In the genomic region with DNA sequence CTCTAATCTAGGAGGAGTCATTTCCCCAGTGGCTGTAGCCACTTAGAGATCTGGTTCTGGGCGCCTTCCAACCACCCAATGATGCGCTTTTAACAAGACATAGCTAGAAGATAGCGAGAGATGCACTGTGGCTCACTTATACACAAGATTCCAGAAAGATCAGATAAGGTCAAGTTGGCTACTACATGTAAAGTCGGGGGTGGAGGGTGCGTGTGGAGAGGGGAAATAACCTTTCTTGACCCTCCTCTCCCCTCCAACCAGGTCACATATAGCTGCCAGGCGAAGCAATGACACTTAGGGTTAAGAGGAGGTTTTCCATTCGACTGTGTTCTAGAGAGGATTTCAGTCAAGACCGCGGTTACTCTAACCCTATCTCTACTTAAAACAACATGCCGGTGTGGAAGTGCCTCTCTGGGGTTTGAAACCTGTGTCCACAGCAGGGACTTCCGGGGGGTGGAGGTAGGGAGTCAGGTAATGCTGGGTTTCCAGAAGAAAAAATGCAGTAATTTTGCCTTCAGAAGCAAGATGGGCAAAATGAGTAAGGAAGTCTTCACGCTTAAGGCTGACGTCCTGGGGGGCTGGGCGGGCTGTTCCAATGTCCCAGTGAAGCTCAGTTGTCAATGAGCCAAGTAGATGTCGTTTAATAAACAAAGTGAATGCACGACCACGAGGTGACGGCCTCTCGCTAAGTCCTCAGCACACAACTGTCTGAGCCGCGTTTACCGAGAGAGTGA, we compare ENCODE assay signal across 15 cellular contexts. TPM values are rescaled to one million over a fixed set of nuclear protein-coding genes. Genes with fewer than 3 reads are reported as not detected.
DNase-seq lines count a peak whose midpoint lies in the region; ATAC-seq and TF ChIP-seq lines count a peak whose summit lies in the region.
"Had no signal": no experiment of that assay in that cellular context is flagged by ENCODE, and none has a peak within 500 bp of the region (broad histone marks: within the 10 kb centered on the region; RNA-seq: fewer than 3 reads in every experiment).

No MANE protein-coding gene starts in this region.

- intact Hi-C loops in CD4-positive, alpha-beta memory T cell (cut with micrococcal nuclease), result no loop called here

- H3K4me1 ChIP-seq in CD4-positive, alpha-beta memory T cell (ENCODE audit: insufficient read depth, low read length), result peaks cover 23% of the 10 kb centered on the region
- H3K4me1 ChIP-seq in GM23338 (ENCODE audit: insufficient read depth), result peaks cover 58% of the 10 kb centered on the region
- H3K4me1 ChIP-seq in adipocyte (ENCODE audit: control insufficient read depth, insufficient read depth, low read length), result peaks cover 12% of the 10 kb centered on the region
- peaks cover 4 to 27% (median 9%) of the 10 kb centered on the region in 4 donors for H3K4me1 ChIP-seq in upper lobe of left lung

- H3K9ac ChIP-seq in adipocyte (ENCODE audit: low read length), result no peak overlapping the region

- POLR2A ChIA-PET in CD4-positive, alpha-beta memory T cell (lab: Charles Lee; ENCODE audit: partially characterized antibody), result interaction anchor here (0.7 kb wide), 1 partner anchor 10 kb away, joined by 4 read pairs; no protein-coding TSS in a partner anchor

- no peak overlapping the region for H3K27ac ChIP-seq in CD4-positive, alpha-beta memory T cell (ENCODE audit: low read depth, low read length)
- H3K27ac ChIP-seq in GM23338 (ENCODE audit: low read depth) (no peak overlapping the region), upper lobe of left lung (no peak overlapping the region)
- H3K27ac ChIP-seq: C4-2B, esophagus squamous epithelium, VCaP had no signal

- peak overlapping the region in 6 of 8 donors; percentile 0 to 61 (median 14) for H3K4me3 Mint-ChIP-seq in CD4-positive, alpha-beta memory T cell
- H3K4me3 Mint-ChIP-seq in GM23338 (peak overlapping the region; percentile 74), memory B cell (no peak overlapping the region)
- H3K4me3 Mint-ChIP-seq: central memory CD8-positive, alpha-beta T cell had no signal

- peaks cover 66% of the 10 kb centered on the region for H3K27me3 ChIP-seq in CD4-positive, alpha-beta memory T cell (ENCODE audit: insufficient read depth, low read length)
- H3K27me3 ChIP-seq in GM23338 (ENCODE audit: insufficient read depth) (peaks cover 100% of the 10 kb centered on the region), adipocyte (replicated peaks; ENCODE audit: control insufficient read depth, insufficient read depth, low read length) (peaks cover 14% of the 10 kb centered on the region), upper lobe of left lung (peaks cover 2 to 76% (median 46%) of the 10 kb centered on the region in 4 donors)

- no peaks in the 10 kb centered on the region for H3K9me3 ChIP-seq in CD4-positive, alpha-beta memory T cell (ENCODE audit: control insufficient read depth in 1 of 2, low read length in 2 of 2)
- H3K9me3 ChIP-seq in adipocyte (ENCODE audit: control insufficient read depth, low read length), result no peaks in the 10 kb centered on the region
- no peaks in the 10 kb centered on the region for H3K9me3 ChIP-seq in upper lobe of left lung
- H3K9me3 ChIP-seq: esophagus squamous epithelium had no signal

- peak overlapping the region in 4 of 7 donors; percentile 7 to 87 (median 26) for H3K27ac Mint-ChIP-seq in CD4-positive, alpha-beta memory T cell
- no peak overlapping the region for H3K27ac Mint-ChIP-seq in GM23338
- peak overlapping the region; percentile 73 for H3K27ac Mint-ChIP-seq in memory B cell

- peaks cover 8 to 34% (median 20%) of the 10 kb centered on the region in 4 donors for H3K4me1 Mint-ChIP-seq in CD4-positive, alpha-beta memory T cell
- H3K4me1 Mint-ChIP-seq in GM23338, result peaks cover 60% of the 10 kb centered on the region
- H3K4me1 Mint-ChIP-seq in memory B cell, result peaks cover 7% of the 10 kb centered on the region

- no peak for ATAC-seq in GM23338
- ATAC-seq in memory B cell (ENCODE audit: low read depth), result no peak
- ATAC-seq in HG02763 (IDR thresholded peaks at IDR 0.05; ENCODE audit: unreplicated experiment), result no peak
- ATAC-seq in upper lobe of left lung (ENCODE audit: low FRiP score in 2 of 2), result no peak
- ATAC-seq: stimulated activated naive CD8-positive, alpha-beta T cell treated with anti-CD3 and anti-CD28 coated beads, Interleukin-15, amount 100 ng/mL, for 72 hours had no signal

- H3K9me2 ChIP-seq in GM23338 (ENCODE audit: insufficient read depth), result no peaks in the 10 kb centered on the region

- H3K4me2 ChIP-seq in GM23338, result peak overlapping the region; percentile 82

- WGBS in upper lobe of left lung, 2 donors, result 8 to 12% methylated on average over 21 to 22 of the region's 22 CpGs

- peaks cover 70 to 75% of the 10 kb centered on the region in 2 donors for H3K27me3 Mint-ChIP-seq in CD4-positive, alpha-beta memory T cell
- H3K27me3 Mint-ChIP-seq in GM23338 (ENCODE audit: insufficient read depth, low read depth, poor library complexity) (peaks cover 96% of the 10 kb centered on the region), memory B cell (peaks cover 29% of the 10 kb centered on the region)
- H3K27me3 Mint-ChIP-seq: stimulated activated naive CD8-positive, alpha-beta T cell treated with anti-CD3 and anti-CD28 coated beads, Interleukin-15, amount 100 ng/mL, for 72 hours had no signal

- H3K9me3 Mint-ChIP-seq in CD4-positive, alpha-beta memory T cell, result peaks cover 3 to 49% (median 45%) of the 10 kb centered on the region in 8 donors
- H3K9me3 Mint-ChIP-seq in GM23338 (no peaks in the 10 kb centered on the region; the same call in 2 of the 3 replicates), memory B cell (peaks cover 4% of the 10 kb centered on the region)
- H3K9me3 Mint-ChIP-seq: central memory CD8-positive, alpha-beta T cell had no signal

- H3K36me3 ChIP-seq in CD4-positive, alpha-beta memory T cell (ENCODE audit: insufficient read depth, low read length), result no peaks in the 10 kb centered on the region
- H3K36me3 ChIP-seq in GM23338 (ENCODE audit: insufficient read depth), result no peaks in the 10 kb centered on the region
- H3K36me3 ChIP-seq in adipocyte (ENCODE audit: control insufficient read depth, insufficient read depth, low read length, severe bottlenecking), result no peaks in the 10 kb centered on the region
- no peaks in the 10 kb centered on the region for H3K36me3 ChIP-seq in upper lobe of left lung
- H3K36me3 ChIP-seq: esophagus squamous epithelium had no signal

- TF ChIP-seq EP300 in upper lobe of left lung (IDR thresholded peaks at IDR 0.05), result no peak

- H4K20me1 ChIP-seq in GM23338 (replicated peaks; ENCODE audit: insufficient read depth), result peaks cover 54% of the 10 kb centered on the region

- H3K36me3 Mint-ChIP-seq in CD4-positive, alpha-beta memory T cell, result peaks cover 2 to 4% of the 10 kb centered on the region in 2 donors
- peaks cover 2% of the 10 kb centered on the region; the same call in 1 of the 3 replicates for H3K36me3 Mint-ChIP-seq in GM23338 (ENCODE audit: low read depth)
- H3K36me3 Mint-ChIP-seq in memory B cell, result no peaks in the 10 kb centered on the region

- no peak overlapping the region for H3K4me3 ChIP-seq in CD4-positive, alpha-beta memory T cell (ENCODE audit: low read length in 2 of 2)
- H3K4me3 ChIP-seq in GM23338 (peak overlapping the region; percentile 63), adipocyte (ENCODE audit: low read length) (peak overlapping the region; percentile 94), upper lobe of left lung (no peak overlapping the region)
- H3K4me3 ChIP-seq: esophagus squamous epithelium had no signal

- no peak for TF ChIP-seq POLR2A in upper lobe of left lung (IDR thresholded peaks at IDR 0.05)

- no peaks in the 10 kb centered on the region for H3K79me2 ChIP-seq in GM23338 (replicated peaks; ENCODE audit: insufficient read depth)

- peaks cover 37% of the 10 kb centered on the region for H3F3A ChIP-seq in GM23338 (replicated peaks; ENCODE audit: low read depth)

- TF ChIP-seq CTCF in GM23338 (conservative IDR thresholded peaks at IDR 0.05; ENCODE audit: low read depth in 2 of 2), result no peak
- TF ChIP-seq CTCF in upper lobe of left lung (IDR thresholded peaks at IDR 0.05), result no peak

- CTCF ChIA-PET in CD4-positive, alpha-beta memory T cell (lab: Charles Lee; ENCODE audit: partially characterized antibody), result no interaction called here

- H2AFZ ChIP-seq in GM23338, result no peak overlapping the region

- DNase-seq in CD4-positive, alpha-beta memory T cell, result no peak
- DNase-seq in GM23338 (ENCODE audit: low spot score) (peak; percentile 73), adipocyte (ENCODE audit: low read depth) (no peak), memory B cell (ENCODE audit: low spot score in 2 of 2) (no peak), DMS79 treated with DMSO at 0.1 percent for 48 hours (lab: John Stamatoyannopoulos, UW) (no peak), activated gamma-delta T cell treated with Interleukin-2 at 50 U/mL for 16 hours (no peak), upper lobe of left lung (no peak)
- DNase-seq: esophagus squamous epithelium; Right ventricle myocardium superior; stimulated activated naive CD8-positive, alpha-beta T cell treated with anti-CD3 and anti-CD28 coated beads, Interleukin-15, amount 100 ng/mL, for 72 hours had no signal

TF ChIP-seq in GM23338, 12 proteins besides CTCF, POLR2A, EP300 and RAD21:
- TF ChIP-seq EZH2phosphoT487 (IDR thresholded peaks at IDR 0.05; ENCODE audit: unreplicated experiment) (peak; percentile 1), EZH2 (IDR thresholded peaks at IDR 0.05; ENCODE audit: low read depth, unreplicated experiment) (peak; percentile 60), ZNF114 (CRISPR knock-in tag; IDR thresholded peaks at IDR 0.05) (no peak)
TF ChIP-seq in GM23338: peak in this region for 2.

RNA-seq across cellular contexts. Expression of gene SIM1, which starts 1.9 kb away (rescaled TPM):
- not detected for total RNA-seq in CD4-positive, alpha-beta memory T cell
- not detected for polyA plus RNA-seq in CD4-positive, alpha-beta memory T cell
- total RNA-seq in GM23338 (2014; rRNA removed; shearing (Covaris generic)), result 0.23 and 0.49 TPM in 2 replicates
- polyA plus RNA-seq in GM23338 (2016; fragmentation: Nextera tagmentation; extraction: Ambion mirVana), result 0.14 and 0.42 TPM in 2 replicates
- not detected for total RNA-seq in upper lobe of left lung
- total RNA-seq: NCI-H460, Right ventricle myocardium superior had no signal

Comparison
In these comparisons a context has a peak if more than half of its experiments do, and no peak if none do; other contexts are left out.
1. H3K4me3 ChIP-seq: peak in GM23338 (single experiment) and adipocyte (single experiment); none in CD4-positive, alpha-beta memory T cell (0 of 2) and upper lobe of left lung (0 of 4).